18 cellular contexts compared by ENCODE assay signal in genomic region chr9:129586241-129586640, GRCh38. TPM values are rescaled to one million over a fixed set of nuclear protein-coding genes. Genes with fewer than 3 reads are reported as not detected.
DNase-seq lines count a peak whose midpoint lies in the region; ATAC-seq and TF ChIP-seq lines count a peak whose summit lies in the region.
"Had no signal": no experiment of that assay in that cellular context is flagged by ENCODE, and none has a peak within 500 bp of the region (broad histone marks: within the 10 kb centered on the region; RNA-seq: fewer than 3 reads in every experiment).

No MANE protein-coding gene starts in this region.

- TF ChIP-seq EP300 in SK-N-SH (IDR thresholded peaks at IDR 0.05; ENCODE audit: borderline replicate concordance in 1 of 2, low read depth in 1 of 2, low read length in 1 of 2) = no peak

- H3K27ac ChIP-seq in DND-41 (ENCODE audit: low read length) = no peak overlapping the region
- H3K27ac ChIP-seq in SK-N-SH (ENCODE audit: low read depth in 2 of 2, low read length in 1 of 2) = no peak overlapping the region

- CTCF ChIA-PET in SK-N-SH (lab: Yijun Ruan, JAX) = interaction anchor here (0.6 to 1.8 kb wide), 6 partner anchors 10 to 454 kb away, joined by 3 to 7 read pairs (median 3); no protein-coding TSS in a partner anchor

- H3K9me3 ChIP-seq in DND-41 (ENCODE audit: insufficient read depth, low read length, severe bottlenecking) = no peaks in the 10 kb centered on the region
- H3K9me3 ChIP-seq in SK-N-SH = no peaks in the 10 kb centered on the region
- H3K9me3 ChIP-seq: tibial nerve had no signal

- no peaks in the 10 kb centered on the region for H4K20me1 ChIP-seq in DND-41 (ENCODE audit: insufficient read depth, low read length)
- H4K20me1 ChIP-seq in SK-N-SH (ENCODE audit: insufficient read depth) = no peaks in the 10 kb centered on the region

- H3F3A ChIP-seq in SK-N-SH (replicated peaks; ENCODE audit: insufficient read depth) = no peaks in the 10 kb centered on the region

- TF ChIP-seq RAD21 in SK-N-SH (IDR thresholded peaks at IDR 0.05; ENCODE audit: low read length) = no peak

- H3K4me3 ChIP-seq in DND-41 (ENCODE audit: low read depth in 1 of 2, low read length in 2 of 2) (no peak overlapping the region), SK-N-SH (ENCODE audit: low read depth in 2 of 2, low read length in 1 of 2) (no peak overlapping the region)
- H3K4me3 ChIP-seq: tibial nerve had no signal

- 100% methylated on average over 1 of the region's 1 CpG for WGBS in SK-N-SH (ENCODE audit: low lambda C conversion rate)

- H3K9me3 Mint-ChIP-seq in activated CD4-positive, alpha-beta T cell treated with anti-CD3 and anti-CD28 coated beads, Interleukin-2, amount 10 ng/mL, durations not matched to agents 24 days and 14 days = no peaks in the 10 kb centered on the region
- no peaks in the 10 kb centered on the region for H3K9me3 Mint-ChIP-seq in activated T-helper 2 cell treated with anti-CD3 and anti-CD28 coated beads, Interferon-gamma antibody, Interleukin-2, Interleukin-4, amounts not matched to agents 10 μg/mL and 5 μg/mL and 100 μg/mL, durations not matched to agents 14 hours and 24 hours and 36 hours
- no peaks in the 10 kb centered on the region for H3K9me3 Mint-ChIP-seq in nephron progenitor cell

- peaks cover 5% of the 10 kb centered on the region for H3K27me3 Mint-ChIP-seq in activated CD4-positive, alpha-beta T cell treated with anti-CD3 and anti-CD28 coated beads, Interleukin-2, amount 10 ng/mL, durations not matched to agents 24 days and 14 days
- H3K27me3 Mint-ChIP-seq in activated T-helper 2 cell treated with anti-CD3 and anti-CD28 coated beads, Interferon-gamma antibody, Interleukin-2, Interleukin-4, amounts not matched to agents 10 μg/mL and 5 μg/mL and 100 μg/mL, durations not matched to agents 14 hours and 24 hours and 36 hours (ENCODE audit: low read depth) = peaks cover 15% of the 10 kb centered on the region
- H3K27me3 Mint-ChIP-seq in nephron progenitor cell (ENCODE audit: low read depth, poor library complexity) = peaks cover 10% of the 10 kb centered on the region

- intact Hi-C loops in activated CD4-positive, alpha-beta T cell treated with anti-CD3 and anti-CD28 coated beads, Interleukin-2, amount 10 ng/mL, durations not matched to agents 24 days and 14 days (cut with micrococcal nuclease) = loop anchor here (1.0 kb wide), 1 partner anchor 10 kb away; no protein-coding TSS in a partner anchor
- intact Hi-C loops in activated T-helper 2 cell treated with anti-CD3 and anti-CD28 coated beads, Interferon-gamma antibody, Interleukin-2, Interleukin-4, amounts not matched to agents 10 μg/mL and 5 μg/mL and 100 μg/mL, durations not matched to agents 14 hours and 24 hours and 36 hours (cut with micrococcal nuclease) = no loop called here

- H3K36me3 Mint-ChIP-seq in activated CD4-positive, alpha-beta T cell treated with anti-CD3 and anti-CD28 coated beads, Interleukin-2, amount 10 ng/mL, durations not matched to agents 24 days and 14 days (ENCODE audit: low read depth) = peaks cover 6% of the 10 kb centered on the region
- no peaks in the 10 kb centered on the region for H3K36me3 Mint-ChIP-seq in activated T-helper 2 cell treated with anti-CD3 and anti-CD28 coated beads, Interferon-gamma antibody, Interleukin-2, Interleukin-4, amounts not matched to agents 10 μg/mL and 5 μg/mL and 100 μg/mL, durations not matched to agents 14 hours and 24 hours and 36 hours (ENCODE audit: low read depth)
- no peaks in the 10 kb centered on the region for H3K36me3 Mint-ChIP-seq in nephron progenitor cell (ENCODE audit: low read depth)
- H3K36me3 Mint-ChIP-seq: memory B cell had no signal

- no peak for TF ChIP-seq CTCF in DND-41 (IDR thresholded peaks at IDR 0.05; ENCODE audit: borderline replicate concordance, extremely low read depth, low read length, poor library complexity, severe bottlenecking)
- no peak for TF ChIP-seq CTCF in nephron progenitor cell (IDR thresholded peaks at IDR 0.05)
- TF ChIP-seq CTCF in SK-N-SH (IDR thresholded peaks at IDR 0.05) = no peak

- no peak overlapping the region for H3K4me2 ChIP-seq in DND-41 (ENCODE audit: insufficient read depth, low read length)
- no peak overlapping the region for H3K4me2 ChIP-seq in SK-N-SH

- H3K36me3 ChIP-seq in DND-41 (ENCODE audit: insufficient read depth, low read length) (no peaks in the 10 kb centered on the region), SK-N-SH (replicated peaks in 1 of 2; ENCODE audit: control insufficient read depth in 1 of 2, insufficient read depth in 2 of 2, low read length in 1 of 2) (no peaks in the 10 kb centered on the region)
- H3K36me3 ChIP-seq: tibial nerve had no signal

- DNase-seq in activated CD4-positive, alpha-beta T cell treated with anti-CD3 and anti-CD28 coated beads, Interleukin-2, amount 10 ng/mL, durations not matched to agents 24 days and 14 days = peak; percentile 83
- no peak for DNase-seq in activated CD4-positive, alpha-beta T cell treated with anti-CD3 and anti-CD28 coated beads, Interleukin-2, amount 50 U/mL, for 4 hours
- DNase-seq in DND-41 (no peak), nephron progenitor cell (no peak), SK-N-SH (no peak), amygdala (lab: John Stamatoyannopoulos, UW) (no peak), NCI-H2171 (lab: John Stamatoyannopoulos, UW) (no peak)
- no peak for DNase-seq in activated T-helper 2 cell treated with anti-CD3 and anti-CD28 coated beads, Interferon-gamma antibody, Interleukin-2, Interleukin-4, amounts not matched to agents 10 μg/mL and 5 μg/mL and 100 μg/mL, durations not matched to agents 14 hours and 24 hours and 36 hours (ENCODE audit: low spot score)
- DNase-seq: activated CD8-positive, alpha-beta memory T cell treated with anti-CD3 and anti-CD28 coated beads for 24 hours; DMS79 treated with DMSO at 0.1 percent for 48 hours; H9; NCI-H1930; NCI-H446; NK-92 treated with Interleukin-12 subunit alpha and Interleukin-12 subunit beta, amount 100 ng/mL, for 24 hours; stimulated activated CD4-positive, alpha-beta T cell treated with anti-CD3 and anti-CD28 coated beads, Interleukin-12 subunit alpha, Interleukin-12 subunit beta, amount 100 ng/mL, for 4 hours had no signal

- H3K27ac Mint-ChIP-seq in activated CD4-positive, alpha-beta T cell treated with anti-CD3 and anti-CD28 coated beads, Interleukin-2, amount 10 ng/mL, durations not matched to agents 24 days and 14 days = peak overlapping the region; percentile 83
- H3K27ac Mint-ChIP-seq in activated T-helper 2 cell treated with anti-CD3 and anti-CD28 coated beads, Interferon-gamma antibody, Interleukin-2, Interleukin-4, amounts not matched to agents 10 μg/mL and 5 μg/mL and 100 μg/mL, durations not matched to agents 14 hours and 24 hours and 36 hours = peak overlapping the region; percentile 76
- peak overlapping the region; percentile 91 for H3K27ac Mint-ChIP-seq in nephron progenitor cell
- H3K27ac Mint-ChIP-seq: memory B cell had no signal

- peak; percentile 32 for ATAC-seq in DND-41 (ENCODE audit: insufficient read depth, low read depth)

- H3K4me3 Mint-ChIP-seq in activated CD4-positive, alpha-beta T cell treated with anti-CD3 and anti-CD28 coated beads, Interleukin-2, amount 10 ng/mL, durations not matched to agents 24 days and 14 days = peak overlapping the region; percentile 20
- no peak overlapping the region for H3K4me3 Mint-ChIP-seq in activated T-helper 2 cell treated with anti-CD3 and anti-CD28 coated beads, Interferon-gamma antibody, Interleukin-2, Interleukin-4, amounts not matched to agents 10 μg/mL and 5 μg/mL and 100 μg/mL, durations not matched to agents 14 hours and 24 hours and 36 hours (ENCODE audit: low read depth)
- H3K4me3 Mint-ChIP-seq in nephron progenitor cell = no peak overlapping the region
- H3K4me3 Mint-ChIP-seq: H9, memory B cell had no signal

- peaks cover 58% of the 10 kb centered on the region for H3K4me1 Mint-ChIP-seq in activated CD4-positive, alpha-beta T cell treated with anti-CD3 and anti-CD28 coated beads, Interleukin-2, amount 10 ng/mL, durations not matched to agents 24 days and 14 days
- H3K4me1 Mint-ChIP-seq in activated T-helper 2 cell treated with anti-CD3 and anti-CD28 coated beads, Interferon-gamma antibody, Interleukin-2, Interleukin-4, amounts not matched to agents 10 μg/mL and 5 μg/mL and 100 μg/mL, durations not matched to agents 14 hours and 24 hours and 36 hours (ENCODE audit: low read depth) = peaks cover 49% of the 10 kb centered on the region
- H3K4me1 Mint-ChIP-seq in nephron progenitor cell = peaks cover 81% of the 10 kb centered on the region

- H3K9me2 ChIP-seq in SK-N-SH = no peaks in the 10 kb centered on the region

- no peak overlapping the region for H2AFZ ChIP-seq in DND-41 (ENCODE audit: low read depth, low read length)
- no peak overlapping the region for H2AFZ ChIP-seq in SK-N-SH (ENCODE audit: low read depth)

- POLR2A ChIA-PET in SK-N-SH (lab: Yijun Ruan, JAX) = interaction anchor here (1.2 to 2.0 kb wide), 2 partner anchors 11 to 90 kb away, joined by 3 to 5 read pairs; no protein-coding TSS in a partner anchor

- H3K4me1 ChIP-seq in DND-41 (ENCODE audit: insufficient read depth, low read length) (peaks cover 19% of the 10 kb centered on the region), SK-N-SH (ENCODE audit: control insufficient read depth in 1 of 2, insufficient read depth in 2 of 2, low read depth in 1 of 2, low read length in 1 of 2) (peaks cover 0 to 10% of the 10 kb centered on the region in 2 experiments; a peak in 1 of 4 replicates)

- H3K27me3 ChIP-seq in DND-41 (ENCODE audit: insufficient read depth, low read length, poor library complexity) (no peaks in the 10 kb centered on the region), SK-N-SH (ENCODE audit: insufficient read depth) (no peaks in the 10 kb centered on the region)
- H3K27me3 ChIP-seq: tibial nerve had no signal

- H3K9ac ChIP-seq in DND-41 (ENCODE audit: low read depth, low read length) = no peak overlapping the region
- H3K9ac ChIP-seq in SK-N-SH = no peak overlapping the region

- H3K79me2 ChIP-seq in DND-41 (ENCODE audit: insufficient read depth, low read length) (no peaks in the 10 kb centered on the region), SK-N-SH (ENCODE audit: insufficient read depth) (no peaks in the 10 kb centered on the region)

RNA-seq across cellular contexts. Expression of gene C9orf50, which starts 34.7 kb away (rescaled TPM):
- not detected in 2 replicates for total RNA-seq in activated CD4-positive, alpha-beta T cell treated with anti-CD3 and anti-CD28 coated beads, Interleukin-2, amount 10 ng/mL, durations not matched to agents 24 days and 14 days
- not detected in 2 replicates for total RNA-seq in activated T-helper 2 cell treated with anti-CD3 and anti-CD28 coated beads, Interferon-gamma antibody, Interleukin-2, Interleukin-4, amounts not matched to agents 10 μg/mL and 5 μg/mL and 100 μg/mL, durations not matched to agents 14 hours and 24 hours and 36 hours
- polyA plus RNA-seq in SK-N-SH (2012; rRNA removed) = 0.24 and 0.30 TPM in 2 replicates
- polyA plus RNA-seq in SK-N-SH (2012; cell fraction: cytosol; rRNA removed) = 0.17 and 0.34 TPM in 2 replicates
- 1.0 and 1.2 TPM in 2 replicates for polyA plus RNA-seq in SK-N-SH (2012; cell fraction: nucleus; rRNA removed)
- total RNA-seq: endothelial cell of umbilical vein, H9 had no signal
- polyA plus RNA-seq: endothelial cell of umbilical vein had no signal

RNA-seq across cellular contexts. Expression of gene NTMT1, which starts 39.7 kb away (rescaled TPM):
- 72.0 and 72.4 TPM in 2 replicates for total RNA-seq in activated CD4-positive, alpha-beta T cell treated with anti-CD3 and anti-CD28 coated beads, Interleukin-2, amount 10 ng/mL, durations not matched to agents 24 days and 14 days
- total RNA-seq in activated T-helper 2 cell treated with anti-CD3 and anti-CD28 coated beads, Interferon-gamma antibody, Interleukin-2, Interleukin-4, amounts not matched to agents 10 μg/mL and 5 μg/mL and 100 μg/mL, durations not matched to agents 14 hours and 24 hours and 36 hours = 58.4 and 61.5 TPM in 2 replicates
- polyA plus RNA-seq in SK-N-SH (2012; rRNA removed) = 75.0 and 78.3 TPM in 2 replicates
- 44.3 and 62.6 TPM in 2 replicates for polyA plus RNA-seq in SK-N-SH (2012; cell fraction: cytosol; rRNA removed)
- polyA plus RNA-seq in SK-N-SH (2012; cell fraction: nucleus; rRNA removed) = 44.8 and 47.5 TPM in 2 replicates

RNA-seq across cellular contexts. Expression of gene ASB6, which starts 55.7 kb away (rescaled TPM):
- 21.9 and 22.7 TPM in 2 replicates for total RNA-seq in activated CD4-positive, alpha-beta T cell treated with anti-CD3 and anti-CD28 coated beads, Interleukin-2, amount 10 ng/mL, durations not matched to agents 24 days and 14 days
- 21.4 and 22.1 TPM in 2 replicates for total RNA-seq in activated T-helper 2 cell treated with anti-CD3 and anti-CD28 coated beads, Interferon-gamma antibody, Interleukin-2, Interleukin-4, amounts not matched to agents 10 μg/mL and 5 μg/mL and 100 μg/mL, durations not matched to agents 14 hours and 24 hours and 36 hours
- polyA plus RNA-seq in SK-N-SH (2012; rRNA removed) = 35.9 and 37.5 TPM in 2 replicates
- 14.2 and 23.9 TPM in 2 replicates for polyA plus RNA-seq in SK-N-SH (2012; cell fraction: cytosol; rRNA removed)
- 89.7 and 96.2 TPM in 2 replicates for polyA plus RNA-seq in SK-N-SH (2012; cell fraction: nucleus; rRNA removed)
